Comparison of ENCODE assay signal across 1 cellular context in the genomic region with DNA sequence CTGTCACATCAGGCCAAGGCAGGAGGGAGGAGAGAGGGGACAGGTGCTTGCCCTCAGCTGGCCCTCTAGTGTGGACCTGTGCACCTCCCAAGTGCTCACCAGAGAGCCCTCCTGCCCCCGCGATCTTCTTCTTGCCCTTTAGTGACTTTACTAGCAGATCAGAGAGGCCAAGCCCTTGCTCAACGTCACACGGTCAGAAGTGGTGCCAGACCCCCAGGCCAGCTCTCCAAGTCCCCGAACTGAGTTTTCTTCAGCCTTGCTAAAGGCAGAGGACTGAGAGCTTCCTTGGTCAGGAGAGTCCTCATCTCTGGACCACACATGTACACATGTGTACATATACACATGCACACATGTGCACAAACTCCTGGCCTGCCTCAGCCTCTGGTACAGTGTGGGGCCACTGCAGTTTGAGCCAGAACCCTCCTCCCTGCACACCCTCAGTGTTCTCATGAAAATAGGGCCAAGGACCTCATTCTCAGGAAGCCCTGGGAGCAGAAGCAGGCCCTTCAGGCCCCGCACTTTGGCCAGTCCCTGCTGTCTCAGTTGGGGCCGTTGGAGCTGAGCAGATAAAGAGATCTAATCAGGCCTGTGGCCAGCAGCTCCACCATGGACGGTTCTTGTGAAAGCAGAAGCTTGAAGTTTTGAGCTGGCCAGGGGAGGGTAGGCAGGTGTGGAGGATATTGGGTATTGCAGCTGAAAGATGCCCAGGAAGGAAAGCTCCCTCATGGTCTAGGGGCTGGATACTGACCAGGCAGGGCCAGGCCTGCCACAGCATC.
TF ChIP-seq lines count a peak whose summit lies in the region.

No MANE protein-coding gene starts in this region.

TF ChIP-seq in K562, 482 proteins besides CTCF, POLR2A, EP300 and RAD21 (continued from another document):
- TF ChIP-seq, protein P1, sequence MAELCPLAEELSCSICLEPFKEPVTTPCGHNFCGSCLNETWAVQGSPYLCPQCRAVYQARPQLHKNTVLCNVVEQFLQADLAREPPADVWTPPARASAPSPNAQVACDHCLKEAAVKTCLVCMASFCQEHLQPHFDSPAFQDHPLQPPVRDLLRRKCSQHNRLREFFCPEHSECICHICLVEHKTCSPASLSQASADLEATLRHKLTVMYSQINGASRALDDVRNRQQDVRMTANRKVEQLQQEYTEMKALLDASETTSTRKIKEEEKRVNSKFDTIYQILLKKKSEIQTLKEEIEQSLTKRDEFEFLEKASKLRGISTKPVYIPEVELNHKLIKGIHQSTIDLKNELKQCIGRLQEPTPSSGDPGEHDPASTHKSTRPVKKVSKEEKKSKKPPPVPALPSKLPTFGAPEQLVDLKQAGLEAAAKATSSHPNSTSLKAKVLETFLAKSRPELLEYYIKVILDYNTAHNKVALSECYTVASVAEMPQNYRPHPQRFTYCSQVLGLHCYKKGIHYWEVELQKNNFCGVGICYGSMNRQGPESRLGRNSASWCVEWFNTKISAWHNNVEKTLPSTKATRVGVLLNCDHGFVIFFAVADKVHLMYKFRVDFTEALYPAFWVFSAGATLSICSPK (IDR thresholded peaks at IDR 0.05; ENCODE audit: borderline replicate concordance): no peak
- TF ChIP-seq ZNF134 (CRISPR knock-in tag; conservative IDR thresholded peaks at IDR 0.05) (0 out of 2 replicates have a peak, but pooled peaks have one; percentile 42), HDAC1 (IDR thresholded peaks at IDR 0.05) (no peak), HNRNPL (IDR thresholded peaks at IDR 0.05; ENCODE audit: low read depth, low read length) (no peak), OTX1 (CRISPR knock-in tag; IDR thresholded peaks at IDR 0.05) (peak; percentile 79; the same call in 1 of the 2 replicates), KDM4B (IDR thresholded peaks at IDR 0.05; ENCODE audit: borderline replicate concordance in 2 of 2, low read depth in 1 of 2) (no peak; a peak in 1 of 4 replicates), EZH2 (IDR thresholded peaks at IDR 0.05; ENCODE audit: borderline replicate concordance, low read depth, low read length) (no peak), ZNF311 (CRISPR knock-in tag; IDR thresholded peaks at IDR 0.05) (no peak), PHF20 (IDR thresholded peaks at IDR 0.05; ENCODE audit: partially characterized antibody) (no peak), ZKSCAN3 (CRISPR knock-in tag; IDR thresholded peaks at IDR 0.05) (no peak), HNRNPK (IDR thresholded peaks at IDR 0.05; ENCODE audit: low read depth, low read length, poor library complexity, severe bottlenecking) (no peak), MYC (IDR thresholded peaks at IDR 0.05; ENCODE audit: low read depth, low read length) (peak; percentile 41), MYC (CRISPR knock-in tag; IDR thresholded peaks at IDR 0.05; ENCODE audit: borderline replicate concordance, low read depth) (no peak; the same call in 1 of the 2 replicates), HIVEP1 (CRISPR knock-in tag; IDR thresholded peaks at IDR 0.05) (peak; percentile 72), TCF7 (IDR thresholded peaks at IDR 0.05; ENCODE audit: borderline replicate concordance) (no peak), CBFA2T2 (conservative IDR thresholded peaks at IDR 0.05) (no peak), ZC3H8 (IDR thresholded peaks at IDR 0.05) (no peak), RBM17 (IDR thresholded peaks at IDR 0.05; ENCODE audit: borderline replicate concordance, low read depth, low read length) (no peak)
- TF ChIP-seq, protein P2, sequence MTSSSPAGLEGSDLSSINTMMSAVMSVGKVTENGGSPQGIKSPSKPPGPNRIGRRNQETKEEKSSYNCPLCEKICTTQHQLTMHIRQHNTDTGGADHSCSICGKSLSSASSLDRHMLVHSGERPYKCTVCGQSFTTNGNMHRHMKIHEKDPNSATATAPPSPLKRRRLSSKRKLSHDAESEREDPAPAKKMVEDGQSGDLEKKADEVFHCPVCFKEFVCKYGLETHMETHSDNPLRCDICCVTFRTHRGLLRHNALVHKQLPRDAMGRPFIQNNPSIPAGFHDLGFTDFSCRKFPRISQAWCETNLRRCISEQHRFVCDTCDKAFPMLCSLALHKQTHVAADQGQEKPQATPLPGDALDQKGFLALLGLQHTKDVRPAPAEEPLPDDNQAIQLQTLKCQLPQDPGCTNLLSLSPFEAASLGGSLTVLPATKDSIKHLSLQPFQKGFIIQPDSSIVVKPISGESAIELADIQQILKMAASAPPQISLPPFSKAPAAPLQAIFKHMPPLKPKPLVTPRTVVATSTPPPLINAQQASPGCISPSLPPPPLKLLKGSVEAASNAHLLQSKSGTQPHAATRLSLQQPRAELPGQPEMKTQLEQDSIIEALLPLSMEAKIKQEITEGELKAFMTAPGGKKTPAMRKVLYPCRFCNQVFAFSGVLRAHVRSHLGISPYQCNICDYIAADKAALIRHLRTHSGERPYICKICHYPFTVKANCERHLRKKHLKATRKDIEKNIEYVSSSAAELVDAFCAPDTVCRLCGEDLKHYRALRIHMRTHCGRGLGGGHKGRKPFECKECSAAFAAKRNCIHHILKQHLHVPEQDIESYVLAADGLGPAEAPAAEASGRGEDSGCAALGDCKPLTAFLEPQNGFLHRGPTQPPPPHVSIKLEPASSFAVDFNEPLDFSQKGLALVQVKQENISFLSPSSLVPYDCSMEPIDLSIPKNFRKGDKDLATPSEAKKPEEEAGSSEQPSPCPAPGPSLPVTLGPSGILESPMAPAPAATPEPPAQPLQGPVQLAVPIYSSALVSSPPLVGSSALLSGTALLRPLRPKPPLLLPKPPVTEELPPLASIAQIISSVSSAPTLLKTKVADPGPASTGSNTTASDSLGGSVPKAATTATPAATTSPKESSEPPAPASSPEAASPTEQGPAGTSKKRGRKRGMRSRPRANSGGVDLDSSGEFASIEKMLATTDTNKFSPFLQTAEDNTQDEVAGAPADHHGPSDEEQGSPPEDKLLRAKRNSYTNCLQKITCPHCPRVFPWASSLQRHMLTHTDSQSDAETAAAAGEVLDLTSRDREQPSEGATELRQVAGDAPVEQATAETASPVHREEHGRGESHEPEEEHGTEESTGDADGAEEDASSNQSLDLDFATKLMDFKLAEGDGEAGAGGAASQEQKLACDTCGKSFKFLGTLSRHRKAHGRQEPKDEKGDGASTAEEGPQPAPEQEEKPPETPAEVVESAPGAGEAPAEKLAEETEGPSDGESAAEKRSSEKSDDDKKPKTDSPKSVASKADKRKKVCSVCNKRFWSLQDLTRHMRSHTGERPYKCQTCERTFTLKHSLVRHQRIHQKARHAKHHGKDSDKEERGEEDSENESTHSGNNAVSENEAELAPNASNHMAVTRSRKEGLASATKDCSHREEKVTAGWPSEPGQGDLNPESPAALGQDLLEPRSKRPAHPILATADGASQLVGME (CRISPR knock-in tag; IDR thresholded peaks at IDR 0.05): peak; percentile 77; the same call in 1 of the 2 replicates
